In the genomic region with DNA sequence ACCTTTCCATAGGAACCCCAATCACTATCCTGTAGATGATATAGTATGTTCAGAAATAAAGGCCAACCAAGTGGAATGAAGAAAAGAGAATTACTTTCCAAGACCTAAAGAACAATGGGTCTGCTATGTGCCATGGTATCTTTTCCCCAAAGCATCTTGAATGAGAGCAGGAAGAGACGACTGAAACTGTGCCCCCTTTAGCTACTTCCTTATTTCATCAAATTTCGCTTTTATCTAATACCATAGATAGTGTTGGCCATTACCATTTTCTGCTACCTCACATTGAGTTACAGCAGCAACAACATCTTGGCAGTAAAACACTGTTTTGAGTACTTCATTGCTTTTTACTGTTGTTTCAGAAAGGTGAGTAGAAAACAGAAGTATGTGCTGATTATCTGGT, we compare ENCODE assay signal across 22 cellular contexts.
"Had no signal": no experiment of that assay in that cellular context is flagged by ENCODE, and none has a peak within 500 bp of the region (broad histone marks: within the 10 kb centered on the region; RNA-seq: fewer than 3 reads in every experiment).

No MANE protein-coding gene starts in this region.

- H3K36me3 Mint-ChIP-seq: naive thymus-derived CD8-positive, alpha-beta T cell had no signal

- H3K27ac ChIP-seq: colonic mucosa, esophagus squamous epithelium, gastroesophageal sphincter, hepatocyte, neutrophil, spleen, stomach, thoracic aorta, transverse colon had no signal

- H3K27ac Mint-ChIP-seq: naive thymus-derived CD8-positive, alpha-beta T cell had no signal

- DNase-seq: colonic mucosa; dermis blood vessel endothelial cell; esophagus squamous epithelium; foreskin fibroblast; left colon; left ventricle myocardium superior; naive thymus-derived CD8-positive, alpha-beta T cell; posterior cingulate gyrus; spleen; stimulated activated CD4-positive, alpha-beta T cell treated with anti-CD3 and anti-CD28 coated beads, Interleukin-15, amount 100 ng/mL, for 24 hours; stimulated activated CD4-positive, alpha-beta T cell treated with anti-CD3 and anti-CD28 coated beads, Interleukin-1b, Interleukin-23, amount 100 ng/mL, for 48 hours; stimulated activated CD4-positive, alpha-beta T cell treated with anti-CD3 and anti-CD28 coated beads, Interleukin-4, amount 100 ng/mL, for 24 hours; stimulated activated naive CD4-positive, alpha-beta T cell; stomach; substantia nigra; transverse colon had no signal

- H3K4me3 Mint-ChIP-seq: naive thymus-derived CD8-positive, alpha-beta T cell had no signal

- H3K4me1 Mint-ChIP-seq: naive thymus-derived CD8-positive, alpha-beta T cell had no signal

- H3K36me3 ChIP-seq: colonic mucosa, esophagus squamous epithelium, gastroesophageal sphincter, neutrophil, spleen, stomach, thoracic aorta, transverse colon had no signal

- H3K27me3 ChIP-seq: colonic mucosa, esophagus squamous epithelium, gastroesophageal sphincter, hepatocyte, neutrophil, spleen, stomach, transverse colon had no signal

- H3K4me1 ChIP-seq: colonic mucosa, esophagus squamous epithelium, gastroesophageal sphincter, spleen, stomach, transverse colon had no signal

- H3K9me3 ChIP-seq: colonic mucosa, esophagus squamous epithelium, gastroesophageal sphincter, neutrophil, spleen, stomach, thoracic aorta, transverse colon had no signal

- ATAC-seq: gastroesophageal sphincter; left colon; left ventricle myocardium superior; naive thymus-derived CD8-positive, alpha-beta T cell; sciatic nerve had no signal

- H3K9me3 Mint-ChIP-seq: naive thymus-derived CD8-positive, alpha-beta T cell had no signal

- H3K4me3 ChIP-seq: colonic mucosa, esophagus squamous epithelium, gastroesophageal sphincter, hepatocyte, lung, spleen, stomach, thoracic aorta, transverse colon had no signal
